ENCODE assay signal across 1 cellular context in the genomic region with DNA sequence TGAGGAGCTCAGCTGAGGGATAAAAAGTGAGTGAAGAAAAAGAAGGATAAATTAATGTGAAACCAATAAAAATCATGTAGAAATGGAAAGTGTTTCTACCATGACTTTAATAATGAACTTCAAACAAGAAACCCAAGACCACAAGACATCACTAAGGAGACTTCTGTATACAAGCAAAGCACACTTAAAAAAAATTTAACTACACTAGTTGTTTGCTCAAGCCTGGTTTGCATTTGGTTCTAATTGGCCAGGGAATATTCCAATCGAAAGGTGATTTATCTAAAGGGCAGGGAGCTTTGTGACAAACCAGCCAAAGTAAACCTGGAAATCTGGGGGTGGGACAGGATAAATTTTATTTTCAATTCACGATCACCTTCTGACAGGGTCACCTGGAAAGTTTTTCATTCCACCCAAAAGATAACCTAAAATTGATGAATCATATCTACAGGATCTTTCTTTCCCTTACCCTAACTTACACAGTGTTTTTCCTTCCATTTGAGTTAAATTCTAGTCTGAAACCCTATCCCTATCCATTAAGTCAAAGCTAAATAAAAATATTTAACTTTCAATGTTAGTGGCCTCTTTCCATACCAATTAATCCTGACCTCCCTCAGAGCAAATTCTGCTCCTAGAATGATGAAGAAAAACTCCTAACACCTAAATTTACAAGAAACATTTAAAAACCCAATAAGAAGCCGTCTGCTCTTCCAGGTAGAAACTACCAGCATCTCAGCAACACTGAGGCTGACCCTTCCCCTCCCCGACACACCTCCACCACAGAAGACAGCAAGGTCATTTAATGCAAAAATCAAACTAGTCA.
TF ChIP-seq lines count a peak whose summit lies in the region.

No MANE protein-coding gene starts in this region.

TF ChIP-seq in H1, 55 proteins besides CTCF, POLR2A, EP300 and RAD21 (continued from another document):
- TF ChIP-seq, protein P1, sequence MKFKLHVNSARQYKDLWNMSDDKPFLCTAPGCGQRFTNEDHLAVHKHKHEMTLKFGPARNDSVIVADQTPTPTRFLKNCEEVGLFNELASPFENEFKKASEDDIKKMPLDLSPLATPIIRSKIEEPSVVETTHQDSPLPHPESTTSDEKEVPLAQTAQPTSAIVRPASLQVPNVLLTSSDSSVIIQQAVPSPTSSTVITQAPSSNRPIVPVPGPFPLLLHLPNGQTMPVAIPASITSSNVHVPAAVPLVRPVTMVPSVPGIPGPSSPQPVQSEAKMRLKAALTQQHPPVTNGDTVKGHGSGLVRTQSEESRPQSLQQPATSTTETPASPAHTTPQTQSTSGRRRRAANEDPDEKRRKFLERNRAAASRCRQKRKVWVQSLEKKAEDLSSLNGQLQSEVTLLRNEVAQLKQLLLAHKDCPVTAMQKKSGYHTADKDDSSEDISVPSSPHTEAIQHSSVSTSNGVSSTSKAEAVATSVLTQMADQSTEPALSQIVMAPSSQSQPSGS (IDR thresholded peaks at IDR 0.05; ENCODE audit: low read length), result no peak
- TF ChIP-seq SUZ12 (IDR thresholded peaks at IDR 0.05; ENCODE audit: low read length) (no peak), TAF7 (optimal IDR thresholded peaks at IDR 0.05; ENCODE audit: borderline replicate concordance, low read depth, low read length) (no peak)
